21 cellular contexts compared by ENCODE assay signal in genomic region chr5:169832845-169833244, GRCh38.
DNase-seq lines count a peak whose midpoint lies in the region; ATAC-seq and TF ChIP-seq lines count a peak whose summit lies in the region.
"Had no signal": no experiment of that assay in that cellular context is flagged by ENCODE, and none has a peak within 500 bp of the region (broad histone marks: within the 10 kb centered on the region; RNA-seq: fewer than 3 reads in every experiment).

No MANE protein-coding gene starts in this region.

- intact Hi-C loops in activated CD4-positive, alpha-beta T cell treated with anti-CD3 and anti-CD28 coated beads for 36 hours (cut with DNase I, micrococcal nuclease), result loop anchor here in 1 of 2 experiments (2.0 kb wide), 1 partner anchor 26 kb away; no protein-coding TSS in a partner anchor

- no peak overlapping the region for H2BK5ac ChIP-seq in mesenchymal stem cell (ENCODE audit: low read depth, low read length, poor library complexity, severe bottlenecking)

- H3K4me1 ChIP-seq in mesenchymal stem cell (ENCODE audit: control insufficient read depth, insufficient read depth, low read depth, low read length) (no peaks in the 10 kb centered on the region), right atrium auricular region (no peaks in the 10 kb centered on the region)
- H3K4me1 ChIP-seq: A549, esophagus squamous epithelium, upper lobe of right lung had no signal

- H4K8ac ChIP-seq in mesenchymal stem cell (ENCODE audit: low read length), result no peak overlapping the region

- H3K9me3 ChIP-seq in mesenchymal stem cell (ENCODE audit: control insufficient read depth, low read length) (no peaks in the 10 kb centered on the region), right atrium auricular region (no peaks in the 10 kb centered on the region)
- H3K9me3 ChIP-seq: A549; BLaER1 treated with 17β-estradiol and CSF1 and Interleukin-3, amounts not matched to agents 10 nM and 100 nM; esophagus squamous epithelium; left lung; mucosa of descending colon; upper lobe of right lung had no signal

- no peak for ATAC-seq in activated CD4-positive, alpha-beta T cell treated with anti-CD3 and anti-CD28 coated beads for 36 hours
- ATAC-seq in HG03432 (IDR thresholded peaks at IDR 0.05; ENCODE audit: unreplicated experiment) (peak; percentile 37), GM18873 (IDR thresholded peaks at IDR 0.05; ENCODE audit: low FRiP score, unreplicated experiment) (no peak)
- ATAC-seq: A549, left lung, mucosa of descending colon, Panc1, upper lobe of right lung had no signal

- H2BK15ac ChIP-seq in mesenchymal stem cell (ENCODE audit: low read depth, poor library complexity, severe bottlenecking), result no peak overlapping the region

- H3K4me2 ChIP-seq in mesenchymal stem cell (ENCODE audit: low read length, poor library complexity, severe bottlenecking), result no peak overlapping the region
- H3K4me2 ChIP-seq: A549; BLaER1 treated with 17β-estradiol and CSF1 and Interleukin-3, amounts not matched to agents 10 nM and 100 nM had no signal

- H2AK5ac ChIP-seq in mesenchymal stem cell (ENCODE audit: low read length, severe bottlenecking), result no peak overlapping the region

- no peak overlapping the region for H3K4me3 ChIP-seq in GM12865 (ENCODE audit: low read depth, low read length)
- H3K4me3 ChIP-seq in mesenchymal stem cell (ENCODE audit: insufficient read depth in 1 of 2, low read depth in 1 of 2, low read length in 2 of 2), result no peak overlapping the region
- no peak overlapping the region for H3K4me3 ChIP-seq in right atrium auricular region
- H3K4me3 ChIP-seq: A549; BLaER1 treated with 17β-estradiol and CSF1 and Interleukin-3, amounts not matched to agents 10 nM and 100 nM; cardiac muscle cell; esophagus squamous epithelium; left lung; mucosa of descending colon; upper lobe of right lung had no signal

- H3K18ac ChIP-seq in mesenchymal stem cell (ENCODE audit: low read depth in 1 of 2, low read length in 2 of 2), result peak overlapping the region in 1 of 2 experiments; percentile 93

- POLR2A ChIA-PET in activated CD4-positive, alpha-beta T cell treated with anti-CD3 and anti-CD28 coated beads for 36 hours (lab: Charles Lee), result no interaction called here

- peak overlapping the region in 1 of 2 experiments; percentile 99 for H2BK12ac ChIP-seq in mesenchymal stem cell (ENCODE audit: low read length in 2 of 2)

- no peak overlapping the region for H3K4me3 Mint-ChIP-seq in activated CD4-positive, alpha-beta T cell treated with anti-CD3 and anti-CD28 coated beads for 36 hours
- H3K4me3 Mint-ChIP-seq: stimulated activated naive CD8-positive, alpha-beta T cell treated with anti-CD3 and anti-CD28 coated beads, Interleukin-15, Interleukin-2, amounts not matched to agents 100 ng/mL and 50 ng/mL, for 24 hours had no signal

- CTCF ChIA-PET in activated CD4-positive, alpha-beta T cell treated with anti-CD3 and anti-CD28 coated beads for 36 hours (lab: Charles Lee), result interaction anchor here (1.1 to 1.6 kb wide), 2 partner anchors 17 to 29 kb away, joined by 3 to 4 read pairs; no protein-coding TSS in a partner anchor

- no peak overlapping the region for H3K9ac ChIP-seq in mesenchymal stem cell (ENCODE audit: low read length)
- H3K9ac ChIP-seq: BLaER1 treated with 17β-estradiol and CSF1 and Interleukin-3, amounts not matched to agents 10 nM and 100 nM had no signal

- H2BK120ac ChIP-seq in mesenchymal stem cell (ENCODE audit: low read depth, low read length), result no peak overlapping the region

- H2AFZ ChIP-seq in mesenchymal stem cell (ENCODE audit: low read depth, low read length), result no peak overlapping the region

- no peak overlapping the region for H3K23ac ChIP-seq in mesenchymal stem cell (ENCODE audit: low read length in 2 of 2)

- H3K4me1 Mint-ChIP-seq in activated CD4-positive, alpha-beta T cell treated with anti-CD3 and anti-CD28 coated beads for 36 hours, result peaks cover 29% of the 10 kb centered on the region

- no peaks in the 10 kb centered on the region for H3K27me3 Mint-ChIP-seq in activated CD4-positive, alpha-beta T cell treated with anti-CD3 and anti-CD28 coated beads for 36 hours
- H3K27me3 Mint-ChIP-seq: stimulated activated naive CD8-positive, alpha-beta T cell treated with anti-CD3 and anti-CD28 coated beads, Interleukin-15, Interleukin-2, amounts not matched to agents 100 ng/mL and 50 ng/mL, for 24 hours had no signal

- H3K27ac ChIP-seq in mesenchymal stem cell (ENCODE audit: low read length, poor library complexity, severe bottlenecking), result no peak overlapping the region
- H3K27ac ChIP-seq in right atrium auricular region, result no peak overlapping the region
- H3K27ac ChIP-seq: A549; BLaER1 treated with 17β-estradiol and CSF1 and Interleukin-3, amounts not matched to agents 10 nM and 100 nM; cardiac muscle cell; esophagus squamous epithelium; upper lobe of right lung had no signal

- H3K14ac ChIP-seq in mesenchymal stem cell (ENCODE audit: low read length in 2 of 2), result no peak overlapping the region

- H3K27ac Mint-ChIP-seq in activated CD4-positive, alpha-beta T cell treated with anti-CD3 and anti-CD28 coated beads for 36 hours, result peak overlapping the region; percentile 21

- no peak for TF ChIP-seq CTCF in GM12865 (IDR thresholded peaks at IDR 0.05; ENCODE audit: insufficient read depth, low read depth, low read length, missing control alignments)
- no peak for TF ChIP-seq CTCF in right atrium auricular region (IDR thresholded peaks at IDR 0.05)

- no peaks in the 10 kb centered on the region for H3K9me3 Mint-ChIP-seq in activated CD4-positive, alpha-beta T cell treated with anti-CD3 and anti-CD28 coated beads for 36 hours (ENCODE audit: low read depth)
- H3K9me3 Mint-ChIP-seq: stimulated activated naive CD8-positive, alpha-beta T cell treated with anti-CD3 and anti-CD28 coated beads, Interleukin-15, Interleukin-2, amounts not matched to agents 100 ng/mL and 50 ng/mL, for 24 hours had no signal

- no peaks in the 10 kb centered on the region for H3K79me1 ChIP-seq in mesenchymal stem cell (replicated peaks; ENCODE audit: low read length, poor library complexity, severe bottlenecking)

- H3K36me3 ChIP-seq in mesenchymal stem cell (ENCODE audit: control insufficient read depth in 1 of 2, insufficient read depth in 2 of 2, low read depth in 1 of 2, low read length in 2 of 2) (no peaks in the 10 kb centered on the region), right atrium auricular region (no peaks in the 10 kb centered on the region)
- H3K36me3 ChIP-seq: cardiac muscle cell, esophagus squamous epithelium, left lung, upper lobe of right lung had no signal

- H3K27me3 ChIP-seq in mesenchymal stem cell (ENCODE audit: control insufficient read depth in 1 of 2, insufficient read depth in 1 of 2, low read length in 2 of 2) (no peaks in the 10 kb centered on the region), right atrium auricular region (no peaks in the 10 kb centered on the region)
- H3K27me3 ChIP-seq: BLaER1 treated with 17β-estradiol and CSF1 and Interleukin-3, amounts not matched to agents 10 nM and 100 nM; cardiac muscle cell; esophagus squamous epithelium; left lung; upper lobe of right lung had no signal

- peaks cover 32% of the 10 kb centered on the region for H3K36me3 Mint-ChIP-seq in activated CD4-positive, alpha-beta T cell treated with anti-CD3 and anti-CD28 coated beads for 36 hours (ENCODE audit: low read depth)

- DNase-seq in activated CD4-positive, alpha-beta T cell treated with anti-CD3 and anti-CD28 coated beads for 36 hours, result no peak
- DNase-seq in activated CD4-positive, alpha-beta T cell treated with anti-CD3 and anti-CD28 coated beads for 4 hours, result no peak
- DNase-seq in GM12865 (ENCODE audit: low read depth) (peak; percentile 25), mesenchymal stem cell (no peak), right atrium auricular region (ENCODE audit: low spot score) (no peak), HK-2 (ENCODE audit: unreplicated experiment) (no peak)
- DNase-seq: esophagus squamous epithelium; left lung; mucosa of descending colon; NCI-H1436 treated with DMSO at 0.1 percent for 48 hours; NCI-H774; nucleus accumbens; stimulated activated CD4-positive, alpha-beta T cell treated with anti-CD3 and anti-CD28 coated beads, Interleukin-15, amount 100 ng/mL, for 24 hours; upper lobe of right lung had no signal

- H4K91ac ChIP-seq in mesenchymal stem cell (ENCODE audit: low read length), result peak overlapping the region; percentile 16

- peak overlapping the region in 1 of 2 experiments; percentile 90 for H3K4ac ChIP-seq in mesenchymal stem cell (ENCODE audit: low read depth in 1 of 2, low read length in 2 of 2)
